In the genomic region with DNA sequence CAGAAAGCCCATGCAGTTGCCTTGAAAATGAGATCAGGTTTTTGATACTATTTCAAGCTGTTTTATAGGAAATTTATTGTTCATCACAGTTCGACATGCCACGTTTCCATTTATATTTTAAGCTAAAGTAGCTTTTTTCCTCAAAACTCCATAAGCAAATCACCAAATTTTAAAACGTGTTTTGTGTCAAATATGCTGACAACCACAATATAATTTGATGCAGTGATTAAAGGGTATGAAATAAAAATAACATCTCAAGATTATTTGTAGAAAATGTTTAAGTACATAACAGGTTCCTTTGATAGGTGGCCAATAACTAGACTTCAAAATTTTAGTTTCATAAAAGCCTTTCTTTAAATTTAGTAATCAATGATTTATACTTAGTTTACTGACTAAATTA, we compare ENCODE assay signal across 15 cellular contexts.
DNase-seq lines count a peak whose midpoint lies in the region; ATAC-seq, FAIRE-seq and TF ChIP-seq lines count a peak whose summit lies in the region.
"Had no signal": no experiment of that assay in that cellular context is flagged by ENCODE, and none has a peak within 500 bp of the region (broad histone marks: within the 10 kb centered on the region; RNA-seq: fewer than 3 reads in every experiment).

No MANE protein-coding gene starts in this region.

- DNase-seq in HepG2 (ENCODE audit: low spot score) = no peak
- no peak for DNase-seq in right lobe of liver
- no peak for DNase-seq in K562 (ENCODE audit: extremely low read depth in 1 of 4, low spot score in 3 of 4)
- no peak for DNase-seq in NCI-H1092 (lab: John Stamatoyannopoulos, UW)
- DNase-seq: 8988T; C1 segment of cervical spinal cord; CD4-positive, alpha-beta T cell; GOT3; HFFc6 had no signal

- no peaks in the 10 kb centered on the region for H3K9me2 ChIP-seq in OCI-LY1 (ENCODE audit: low read depth, low read length)

- no peaks in the 10 kb centered on the region for H3K9me1 ChIP-seq in K562 (ENCODE audit: control insufficient read depth, insufficient read depth, low read length)

- CTCF ChIA-PET in HepG2 (lab: Yijun Ruan, JAX; ENCODE audit: low intra/inter-chr PET ratio, low total read pairs) = interaction anchor here (0.9 kb wide), 1 partner anchor 79 kb away, joined by 3 read pairs; no protein-coding TSS in a partner anchor
- CTCF ChIA-PET in K562 (lab: Yijun Ruan, JAX; ENCODE audit: low intra/inter-chr PET ratio) = no interaction called here

- H3K79me2 ChIP-seq in HepG2 (ENCODE audit: insufficient read depth, low read length) (no peaks in the 10 kb centered on the region), OCI-LY1 (ENCODE audit: insufficient read depth, low read length) (no peaks in the 10 kb centered on the region), K562 (ENCODE audit: control insufficient read depth, insufficient read depth, low read length) (no peaks in the 10 kb centered on the region)

- no peak for FAIRE-seq in HepG2 (lab: Jason Lieb, UNC)
- FAIRE-seq in K562 (lab: Jason Lieb, UNC) = no peak
- FAIRE-seq: GM12878, GM18507 had no signal

- H3K4me2 ChIP-seq in HepG2 (ENCODE audit: low read depth, low read length) (no peak overlapping the region), OCI-LY1 (ENCODE audit: low read length) (no peak overlapping the region), K562 (ENCODE audit: insufficient read depth, low read length) (no peak overlapping the region)

- TF ChIP-seq RAD21 in HepG2 (CRISPR knock-in tag; IDR thresholded peaks at IDR 0.05) = no peak
- no peak for TF ChIP-seq RAD21 in K562 (CRISPR knock-in tag; conservative IDR thresholded peaks at IDR 0.05 in 1 of 2, IDR thresholded peaks at IDR 0.05 in 1 of 2)

- no peaks in the 10 kb centered on the region for H3K36me3 ChIP-seq in HepG2 (replicated peaks in 1 of 2; ENCODE audit: control insufficient read depth in 1 of 2, insufficient read depth in 2 of 2, low read length in 2 of 2)
- H3K36me3 ChIP-seq in right lobe of liver = no peaks in the 10 kb centered on the region
- no peaks in the 10 kb centered on the region for H3K36me3 ChIP-seq in OCI-LY1 (ENCODE audit: insufficient read depth, low read length)
- no peaks in the 10 kb centered on the region for H3K36me3 ChIP-seq in K562 (ENCODE audit: control insufficient read depth, insufficient read depth, low read length)
- H3K36me3 ChIP-seq: HAP-1 had no signal

- POLR2A ChIA-PET in HepG2 (lab: Yijun Ruan, JAX) (no interaction called here), K562 (lab: Yijun Ruan, JAX) (no interaction called here)

- H4K20me1 ChIP-seq in HepG2 (ENCODE audit: insufficient read depth, low read length) (no peaks in the 10 kb centered on the region), OCI-LY1 (ENCODE audit: insufficient read depth, low read length) (no peaks in the 10 kb centered on the region), K562 (replicated peaks; ENCODE audit: control insufficient read depth, insufficient read depth, low read length) (no peaks in the 10 kb centered on the region; the same call in 1 of the 2 replicates)

- no peak overlapping the region for H3K27ac ChIP-seq in HepG2 (ENCODE audit: extremely low read length, insufficient read depth, low read length)
- no peak overlapping the region for H3K27ac ChIP-seq in right lobe of liver
- H3K27ac ChIP-seq in OCI-LY1 (ENCODE audit: low read depth, low read length, poor library complexity, severe bottlenecking) = peak overlapping the region; percentile 28
- no peak overlapping the region for H3K27ac ChIP-seq in K562 (ENCODE audit: extremely low read depth, low read depth, low read length)

- no peaks in the 10 kb centered on the region for H3F3A ChIP-seq in OCI-LY1 (ENCODE audit: insufficient read depth, low read length)

- H3K9me3 ChIP-seq in HepG2 (ENCODE audit: low read length) = no peaks in the 10 kb centered on the region
- H3K9me3 ChIP-seq in right lobe of liver = no peaks in the 10 kb centered on the region
- H3K9me3 ChIP-seq in OCI-LY1 (ENCODE audit: low read length) = no peaks in the 10 kb centered on the region
- H3K9me3 ChIP-seq in K562 (replicated peaks; ENCODE audit: control insufficient read depth, insufficient read depth, low read depth, low read length) = no peaks in the 10 kb centered on the region
- H3K9me3 ChIP-seq: HAP-1 had no signal

- intact Hi-C loops in HepG2 (cut with micrococcal nuclease; ENCODE audit: unreplicated experiment) = loop anchor here (2.0 kb wide), 1 partner anchor 81 kb away; no protein-coding TSS in a partner anchor
- intact Hi-C loops in right lobe of liver (cut with DNase I) = no loop called here
- intact Hi-C loops in K562 (cut with micrococcal nuclease) = loop anchor here (2.0 to 5.0 kb wide), 3 partner anchors 81 to 152 kb away; no protein-coding TSS in a partner anchor

- TF ChIP-seq POLR2A in HepG2 (IDR thresholded peaks at IDR 0.05; ENCODE audit: insufficient read depth in 1 of 2, low read depth in 2 of 2, low read length in 2 of 2) (no peak), right lobe of liver (IDR thresholded peaks at IDR 0.05) (no peak), K562 (conservative IDR thresholded peaks at IDR 0.05) (no peak)

- no peak for TF ChIP-seq EP300 in HepG2 (IDR thresholded peaks at IDR 0.05; ENCODE audit: low read depth in 2 of 2, low read length in 2 of 2)
- no peak for TF ChIP-seq EP300 in HepG2 (CRISPR knock-in tag; IDR thresholded peaks at IDR 0.05; ENCODE audit: borderline replicate concordance)
- no peak for TF ChIP-seq EP300 in K562 (IDR thresholded peaks at IDR 0.05; ENCODE audit: low read length)

- TF ChIP-seq CTCF in HepG2 (CRISPR knock-in tag; IDR thresholded peaks at IDR 0.05) = no peak
- TF ChIP-seq CTCF in right lobe of liver (IDR thresholded peaks at IDR 0.05) = no peak
- TF ChIP-seq CTCF in OCI-LY1 (IDR thresholded peaks at IDR 0.05; ENCODE audit: low read length) = no peak
- no peak for TF ChIP-seq CTCF in K562 (IDR thresholded peaks at IDR 0.05 in 2 of 3, conservative IDR thresholded peaks at IDR 0.05 in 1 of 3; ENCODE audit: insufficient read depth in 2 of 3, low read depth in 1 of 3, low read length in 3 of 3)

- H3K4me1 ChIP-seq in HepG2 (ENCODE audit: insufficient read depth, low read length) = peaks cover 6% of the 10 kb centered on the region; the same call in 1 of the 2 replicates
- H3K4me1 ChIP-seq in right lobe of liver = no peaks in the 10 kb centered on the region
- peaks cover 40% of the 10 kb centered on the region for H3K4me1 ChIP-seq in OCI-LY1 (ENCODE audit: insufficient read depth, low read length, severe bottlenecking)
- H3K4me1 ChIP-seq in K562 (replicated peaks in 1 of 2; ENCODE audit: control insufficient read depth in 2 of 2, insufficient read depth in 2 of 2, low read length in 2 of 2) = no peaks in the 10 kb centered on the region
- H3K4me1 ChIP-seq: HAP-1 had no signal

- no TSS peak for BruUV-seq in HepG2 (replicated peaks; lab: Mats Ljungman, UMichigan)
- no TSS peak for BruUV-seq in K562 (replicated peaks; lab: Mats Ljungman, UMichigan)

- H3K4me3 ChIP-seq in HepG2 (replicated peaks in 1 of 3; ENCODE audit: insufficient read depth in 1 of 3, low read depth in 2 of 3, low read length in 3 of 3) (no peak overlapping the region), right lobe of liver (no peak overlapping the region), OCI-LY1 (ENCODE audit: low read depth, low read length, poor library complexity, severe bottlenecking) (no peak overlapping the region), K562 (no peak overlapping the region)
- H3K4me3 ChIP-seq: GM12878, HAP-1 had no signal

- H2AFZ ChIP-seq in HepG2 (ENCODE audit: low read length) (no peak overlapping the region), OCI-LY1 (ENCODE audit: low read length) (no peak overlapping the region), K562 (ENCODE audit: low read depth, low read length) (no peak overlapping the region)

- 33% methylated on average over 3 of the region's 3 CpGs for WGBS in HepG2 (ENCODE audit: low lambda C conversion rate)
- 77% methylated on average over 3 of the region's 3 CpGs for WGBS in right lobe of liver (ENCODE audit: insufficient coverage, low coverage, low lambda C conversion rate, missing lambda C conversion rate)
- WGBS in K562 (ENCODE audit: insufficient coverage, low coverage, missing lambda C conversion rate) = 0% methylated on average over 3 of the region's 3 CpGs

- in situ Hi-C loops in HepG2 (cut with HindIII; ENCODE audit: extremely low pct_ligation_motif_present, low pct_unique_long_range_greater_than_20kb) = no loop called here
- in situ Hi-C loops in K562 (cut with MboI) = no loop called here

- H3K27me3 ChIP-seq in HepG2 (ENCODE audit: control insufficient read depth in 1 of 2, insufficient read depth in 2 of 2, low read length in 2 of 2) (no peaks in the 10 kb centered on the region; a peak in 1 of 5 replicates), right lobe of liver (no peaks in the 10 kb centered on the region), OCI-LY1 (ENCODE audit: insufficient read depth, low read length) (no peaks in the 10 kb centered on the region), K562 (ENCODE audit: control insufficient read depth in 2 of 2, insufficient read depth in 2 of 2, low read length in 2 of 2) (no peaks in the 10 kb centered on the region)

- H3K9ac ChIP-seq in HepG2 (ENCODE audit: insufficient read depth, low read depth, low read length) = no peak overlapping the region
- H3K9ac ChIP-seq in OCI-LY1 (ENCODE audit: low read length) = no peak overlapping the region
- H3K9ac ChIP-seq in K562 (ENCODE audit: insufficient read depth in 1 of 2, low read depth in 2 of 2, low read length in 2 of 2) = no peak overlapping the region

- ATAC-seq in HepG2 (no peak), right lobe of liver (no peak), K562 (no peak), HG03354 (IDR thresholded peaks at IDR 0.05; ENCODE audit: poor library complexity, severe bottlenecking, unreplicated experiment) (no peak), GM18520 (IDR thresholded peaks at IDR 0.05; ENCODE audit: unreplicated experiment) (no peak)
- ATAC-seq: GM12878 had no signal

TF ChIP-seq in HepG2, 621 proteins besides CTCF, POLR2A, EP300 and RAD21:
- TF ChIP-seq MAFK (conservative IDR thresholded peaks at IDR 0.05 in 1 of 2, IDR thresholded peaks at IDR 0.05 in 1 of 2; ENCODE audit: low read length in 2 of 2) (peak; percentile 65 to 84), PHB2 (IDR thresholded peaks at IDR 0.05; ENCODE audit: partially characterized antibody) (no peak), CBFB (CRISPR knock-in tag; IDR thresholded peaks at IDR 0.05) (no peak), MAFF (IDR thresholded peaks at IDR 0.05; ENCODE audit: low read depth, low read length) (peak; percentile 77), ZBTB21 (CRISPR knock-in tag; IDR thresholded peaks at IDR 0.05) (no peak), TEAD3 (CRISPR knock-in tag; optimal IDR thresholded peaks at IDR 0.05; ENCODE audit: borderline replicate concordance) (no peak)
TF ChIP-seq in HepG2: peak in this region for 2.

TF ChIP-seq in K562, 482 proteins besides CTCF, POLR2A, EP300 and RAD21 (continues in another document):
- TF ChIP-seq ZNF316 (IDR thresholded peaks at IDR 0.05) = peak; percentile 54

Comparison
In these comparisons a context has a peak if more than half of its experiments do, and no peak if none do; other contexts are left out.
1. intact Hi-C loops: an anchor here in HepG2 (2.0 kb wide) and K562 (2.0 to 5.0 kb wide); none called in right lobe of liver.
2. Of the 241 proteins assayed by ChIP-seq in both HepG2 and K562: peak only in HepG2: MAFF; only in K562: none; in both: MAFK; in neither: 239.